16 cellular contexts compared by ENCODE assay signal in the genomic region with DNA sequence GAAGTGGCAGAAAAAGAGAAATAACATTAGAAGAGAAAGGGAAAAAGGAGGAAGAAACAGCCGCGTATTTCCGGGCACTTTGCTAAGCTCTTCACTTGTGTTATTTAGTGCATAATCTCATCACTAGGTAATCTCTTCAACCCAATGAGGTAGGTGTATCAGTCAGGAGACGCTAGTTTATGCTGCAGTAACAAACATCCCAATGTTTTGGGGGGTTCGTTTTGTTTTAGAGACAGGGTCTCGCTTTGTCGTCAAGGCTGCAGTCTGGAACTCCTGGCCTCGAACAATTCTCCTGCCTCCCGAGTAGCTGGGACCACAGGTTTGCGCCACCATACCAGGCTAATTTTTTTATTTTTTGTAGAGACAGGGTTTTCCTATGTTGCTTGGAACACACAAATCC.
"Had no signal": no experiment of that assay in that cellular context is flagged by ENCODE, and none has a peak within 500 bp of the region (broad histone marks: within the 10 kb centered on the region; RNA-seq: fewer than 3 reads in every experiment).

No MANE protein-coding gene starts in this region.

- H3K4me2 ChIP-seq: neural progenitor cell had no signal

- H3K36me3 ChIP-seq: neural progenitor cell, ovary had no signal

- H3K9ac ChIP-seq: neural progenitor cell had no signal

- DNase-seq: activated B cell treated with CpG ODN at 0.5 μM for 24 hours; activated CD4-positive, alpha-beta T cell treated with anti-CD3 and anti-CD28 coated beads for 48 hours; activated naive CD4-positive, alpha-beta T cell; activated naive CD8-positive, alpha-beta T cell treated with anti-CD3 and anti-CD28 coated beads, Interleukin-2, amount 10 ng/mL, durations not matched to agents 7 days and 5 days; anterior cingulate cortex; effector memory CD4-positive, alpha-beta T cell; foreskin fibroblast; immature natural killer cell; ovary; stimulated activated CD4-positive, alpha-beta T cell treated with anti-CD3 and anti-CD28 coated beads, Interleukin-2, amount 100 ng/mL, for 48 hours; stimulated activated naive CD4-positive, alpha-beta T cell treated with Interleukin-2 at 50 U/mL for 16 hours; SW 1271; trophoblast cell had no signal

- H3K27ac Mint-ChIP-seq: activated B cell treated with CpG ODN at 0.5 μM for 24 hours; activated naive CD8-positive, alpha-beta T cell treated with anti-CD3 and anti-CD28 coated beads, Interleukin-2, amount 10 ng/mL, durations not matched to agents 7 days and 5 days; activated T-helper 1 cell treated with anti-CD3 and anti-CD28 coated beads, Interleukin-12 subunit alpha, Interleukin-12 subunit beta, Interleukin-2, Interleukin-4 antibody, amounts not matched to agents 30 ng/mL and 10 ng/mL and 1 ng/mL, durations not matched to agents 14 hours and 24 hours and 36 hours; neural progenitor cell; T-helper 2 cell treated with Interferon-gamma antibody and Interleukin-4, amounts not matched to agents 5 μg/mL and 100 μg/mL, for 36 hours had no signal

- H3K4me3 Mint-ChIP-seq: activated B cell treated with CpG ODN at 0.5 μM for 24 hours; activated naive CD8-positive, alpha-beta T cell treated with anti-CD3 and anti-CD28 coated beads, Interleukin-2, amount 10 ng/mL, durations not matched to agents 7 days and 5 days; activated T-helper 1 cell treated with anti-CD3 and anti-CD28 coated beads, Interleukin-12 subunit alpha, Interleukin-12 subunit beta, Interleukin-2, Interleukin-4 antibody, amounts not matched to agents 30 ng/mL and 10 ng/mL and 1 ng/mL, durations not matched to agents 14 hours and 24 hours and 36 hours; immature natural killer cell; T-helper 2 cell treated with Interferon-gamma antibody and Interleukin-4, amounts not matched to agents 5 μg/mL and 100 μg/mL, for 36 hours had no signal

- H2AFZ ChIP-seq: neural progenitor cell had no signal

- H3K9me3 Mint-ChIP-seq: activated B cell treated with CpG ODN at 0.5 μM for 24 hours; activated naive CD8-positive, alpha-beta T cell treated with anti-CD3 and anti-CD28 coated beads, Interleukin-2, amount 10 ng/mL, durations not matched to agents 7 days and 5 days; activated T-helper 1 cell treated with anti-CD3 and anti-CD28 coated beads, Interleukin-12 subunit alpha, Interleukin-12 subunit beta, Interleukin-2, Interleukin-4 antibody, amounts not matched to agents 30 ng/mL and 10 ng/mL and 1 ng/mL, durations not matched to agents 14 hours and 24 hours and 36 hours; T-helper 2 cell treated with Interferon-gamma antibody and Interleukin-4, amounts not matched to agents 5 μg/mL and 100 μg/mL, for 36 hours had no signal

- H3K36me3 Mint-ChIP-seq: activated naive CD8-positive, alpha-beta T cell treated with anti-CD3 and anti-CD28 coated beads, Interleukin-2, amount 10 ng/mL, durations not matched to agents 7 days and 5 days; immature natural killer cell; neural progenitor cell had no signal

- H3K4me3 ChIP-seq: neural progenitor cell, ovary had no signal

- H3K27me3 ChIP-seq: neural progenitor cell, ovary had no signal

- H3K27ac ChIP-seq: neural progenitor cell, ovary had no signal

- H3K27me3 Mint-ChIP-seq: activated B cell treated with CpG ODN at 0.5 μM for 24 hours had no signal

- H3K9me3 ChIP-seq: ovary had no signal
